8 cellular contexts compared by ENCODE assay signal in genomic region chr9:128323192-128323730, GRCh38. TPM values are rescaled to one million over a fixed set of nuclear protein-coding genes. Genes with fewer than 3 reads are reported as not detected.
DNase-seq lines count a peak whose midpoint lies in the region; ATAC-seq and TF ChIP-seq lines count a peak whose summit lies in the region.

No MANE protein-coding gene starts in this region.

- no peaks in the 10 kb centered on the region for H3K9me3 Mint-ChIP-seq in natural killer cell

- DNase-seq in DND-41, result no peak
- DNase-seq in coronary artery (ENCODE audit: low spot score), result no peak
- DNase-seq in natural killer cell, result no peak
- no peak for DNase-seq in DMS53 treated with DMSO at 0.1 percent for 48 hours (lab: John Stamatoyannopoulos, UW; ENCODE audit: unreplicated experiment)
- no peak for DNase-seq in head of caudate nucleus

- no peaks in the 10 kb centered on the region for H3F3A ChIP-seq in Loucy (ENCODE audit: low read depth)

- ATAC-seq in DND-41 (ENCODE audit: insufficient read depth, low read depth) (peak; percentile 1; the same call in 1 of the 3 replicates), natural killer cell (no peak), GM21515 (IDR thresholded peaks at IDR 0.05; ENCODE audit: unreplicated experiment) (no peak), GM19328 (IDR thresholded peaks at IDR 0.05; ENCODE audit: unreplicated experiment) (no peak)

- TF ChIP-seq CTCF in DND-41 (IDR thresholded peaks at IDR 0.05; ENCODE audit: borderline replicate concordance, extremely low read depth, low read length, poor library complexity, severe bottlenecking) (no peak), Loucy (conservative IDR thresholded peaks at IDR 0.05; ENCODE audit: low read length) (no peak), coronary artery (IDR thresholded peaks at IDR 0.05) (no peak), natural killer cell (IDR thresholded peaks at IDR 0.05) (no peak)

- H3K4me3 Mint-ChIP-seq in natural killer cell, result peak overlapping the region; percentile 95

- H4K20me1 ChIP-seq in DND-41 (ENCODE audit: insufficient read depth, low read length) (no peaks in the 10 kb centered on the region; the same call in 1 of the 2 replicates), Loucy (ENCODE audit: insufficient read depth, low read length, poor library complexity, severe bottlenecking) (peaks cover 7% of the 10 kb centered on the region)

- H3K4me1 ChIP-seq in DND-41 (ENCODE audit: insufficient read depth, low read length), result peaks cover 26% of the 10 kb centered on the region
- H3K4me1 ChIP-seq in Loucy (ENCODE audit: insufficient read depth, low read length, poor library complexity, severe bottlenecking), result peaks cover 8% of the 10 kb centered on the region

- H3K36me3 ChIP-seq in DND-41 (ENCODE audit: insufficient read depth, low read length), result peaks cover 24% of the 10 kb centered on the region
- H3K36me3 ChIP-seq in Loucy (ENCODE audit: insufficient read depth, low read length), result no peaks in the 10 kb centered on the region

- no peaks in the 10 kb centered on the region for H3K27me3 Mint-ChIP-seq in natural killer cell (ENCODE audit: low read depth in 2 of 2)

- H3K4me2 ChIP-seq in DND-41 (ENCODE audit: insufficient read depth, low read length) (peak overlapping the region; percentile 68), Loucy (ENCODE audit: low read depth, low read length, poor library complexity, severe bottlenecking) (peak overlapping the region; percentile 93)

- H3K27ac Mint-ChIP-seq in natural killer cell, result peak overlapping the region; percentile 94 to 95

- H3K27me3 ChIP-seq in DND-41 (ENCODE audit: insufficient read depth, low read length, poor library complexity) (no peaks in the 10 kb centered on the region), Loucy (ENCODE audit: insufficient read depth, low read length, poor library complexity, severe bottlenecking) (no peaks in the 10 kb centered on the region)

- H3K79me2 ChIP-seq in DND-41 (ENCODE audit: insufficient read depth, low read length) (peaks cover 43% of the 10 kb centered on the region), Loucy (ENCODE audit: insufficient read depth, low read length) (peaks cover 38% of the 10 kb centered on the region)

- H3K4me3 ChIP-seq in DND-41 (ENCODE audit: low read depth in 1 of 2, low read length in 2 of 2) (peak overlapping the region; percentile 74 to 80), Loucy (ENCODE audit: low read length, poor library complexity, severe bottlenecking) (peak overlapping the region; percentile 95), coronary artery (peak overlapping the region; percentile 83)

- H3K9me2 ChIP-seq in Loucy (replicated peaks; ENCODE audit: low read depth, low read length), result no peaks in the 10 kb centered on the region

- H3K9me3 ChIP-seq in DND-41 (ENCODE audit: insufficient read depth, low read length, severe bottlenecking), result no peaks in the 10 kb centered on the region
- H3K9me3 ChIP-seq in Loucy (ENCODE audit: insufficient read depth, low read depth, low read length), result no peaks in the 10 kb centered on the region

- H3K27ac ChIP-seq in DND-41 (ENCODE audit: low read length) (peak overlapping the region; percentile 95), coronary artery (peak overlapping the region in 1 of 2 donors; percentile 94)

- intact Hi-C loops in natural killer cell (cut with micrococcal nuclease), result loop anchor here (5.0 to 10.0 kb wide), 2 partner anchors 46 to 128 kb away; partner anchors contain the start of genes CIZ1, GOLGA2 and SWI5
- intact Hi-C loops in head of caudate nucleus (cut with DNase I), result no loop called here

- H3K4me1 Mint-ChIP-seq in natural killer cell, result peaks cover 19 to 24% of the 10 kb centered on the region in 2 donors

- H3K9ac ChIP-seq in DND-41 (ENCODE audit: low read depth, low read length) (peak overlapping the region; percentile 57), Loucy (ENCODE audit: low read depth, low read length, poor library complexity, severe bottlenecking) (peak overlapping the region; percentile 86)

- H3K36me3 Mint-ChIP-seq in natural killer cell, result no peaks in the 10 kb centered on the region

- H2AFZ ChIP-seq in DND-41 (ENCODE audit: low read depth, low read length) (peak overlapping the region; percentile 94), Loucy (ENCODE audit: low read length) (peak overlapping the region; percentile 96)

RNA-seq across cellular contexts. Expression of gene COQ4, which starts 0.6 kb away (rescaled TPM):
- total RNA-seq in natural killer cell, result 10 to 100 TPM; 28.2 to 34.5 (median 30.4) TPM

RNA-seq across cellular contexts. Expression of gene TRUB2, which starts 1.0 kb away (rescaled TPM):
- 10 to 100 TPM in 2 of 3 donors, 1 to 10 TPM in 1; 8.8 to 12.0 (median 11.3) TPM for total RNA-seq in natural killer cell

RNA-seq across cellular contexts. Expression of gene SLC27A4, which starts 17.1 kb away (rescaled TPM):
- total RNA-seq in natural killer cell, result 10 to 100 TPM in 2 of 3 donors, 1 to 10 TPM in 1; 7.7 to 12.3 (median 11.2) TPM

RNA-seq across cellular contexts. Expression of gene SWI5, which starts 47.2 kb away (rescaled TPM):
- total RNA-seq in natural killer cell, result 1 to 10 TPM; 6.3 to 9.3 (median 8.4) TPM

RNA-seq across cellular contexts. Expression of gene GOLGA2, which starts 47.5 kb away (rescaled TPM):
- total RNA-seq in natural killer cell, result 100 to 1,000 TPM in 1 of 3 donors, 10 to 100 TPM in 2; 78.0 to 101 (median 90.9) TPM
